Comparison of ENCODE assay signal across 29 cellular contexts in genomic region chr12:40312196-40312595, GRCh38.
"Had no signal": no experiment of that assay in that cellular context is flagged by ENCODE, and none has a peak within 500 bp of the region (broad histone marks: within the 10 kb centered on the region; RNA-seq: fewer than 3 reads in every experiment).

No MANE protein-coding gene starts in this region.

- H3K36me3 ChIP-seq: adrenal gland, neural progenitor cell, right atrium auricular region, WERI-Rb-1 had no signal

- DNase-seq: activated CD4-positive, alpha-beta memory T cell treated with anti-CD3 and anti-CD28 coated beads for 36 hours; activated CD4-positive, alpha-beta T cell treated with anti-CD3 and anti-CD28 coated beads, Interleukin-2, amount 10 ng/mL, durations not matched to agents 24 days and 14 days; activated CD4-positive, CD25-positive, alpha-beta regulatory T cell treated with anti-CD3 and anti-CD28 coated beads, Interleukin-2, amount 50 U/mL, for 72 hours; activated CD8-positive, alpha-beta memory T cell treated with anti-CD3 and anti-CD28 coated beads, Interleukin-2, amount 50 U/mL, for 4 hours; activated effector memory CD4-positive, alpha-beta T cell treated with anti-CD3 and anti-CD28 coated beads, Interleukin-2, amount 50 U/mL, for 16 hours; activated naive CD4-positive, alpha-beta T cell treated with anti-CD3 and anti-CD28 coated beads for 36 hours; activated naive CD8-positive, alpha-beta T cell treated with anti-CD3 and anti-CD28 coated beads for 36 hours; activated T-cell treated with anti-CD3 and anti-CD28 coated beads, Interleukin-2, amount 50 U/mL, for 1 hour; adrenal gland; aorta; body of pancreas; cortex of kidney; endodermal cell; kidney; left colon; midbrain; naive thymus-derived CD8-positive, alpha-beta T cell; occipital lobe; psoas muscle; stimulated activated CD4-positive, alpha-beta T cell treated with anti-CD3 and anti-CD28 coated beads, Interleukin-15, amount 100 ng/mL, for 24 hours; stimulated activated CD4-positive, alpha-beta T cell treated with anti-CD3 and anti-CD28 coated beads, Interleukin-2, amount 100 ng/mL, for 24 hours; stimulated activated naive CD4-positive, alpha-beta T cell; WERI-Rb-1 had no signal

- H3K9me3 ChIP-seq: adrenal gland, body of pancreas, gastroesophageal sphincter, psoas muscle, right atrium auricular region, tibial nerve had no signal

- H3K9me3 Mint-ChIP-seq: activated CD4-positive, alpha-beta memory T cell treated with anti-CD3 and anti-CD28 coated beads for 36 hours; activated CD4-positive, alpha-beta T cell treated with anti-CD3 and anti-CD28 coated beads, Interleukin-2, amount 10 ng/mL, durations not matched to agents 24 days and 14 days; activated naive CD4-positive, alpha-beta T cell treated with anti-CD3 and anti-CD28 coated beads for 36 hours; activated naive CD8-positive, alpha-beta T cell treated with anti-CD3 and anti-CD28 coated beads for 36 hours; activated T-helper 1 cell treated with anti-CD3 and anti-CD28 coated beads, Interleukin-12 subunit alpha, Interleukin-12 subunit beta, Interleukin-2, Interleukin-4 antibody, amounts not matched to agents 30 ng/mL and 10 ng/mL and 1 ng/mL, durations not matched to agents 14 hours and 24 hours and 36 hours; endodermal cell; naive thymus-derived CD8-positive, alpha-beta T cell; neural progenitor cell had no signal

- H3K27me3 Mint-ChIP-seq: activated CD4-positive, alpha-beta memory T cell treated with anti-CD3 and anti-CD28 coated beads for 36 hours; activated naive CD8-positive, alpha-beta T cell treated with anti-CD3 and anti-CD28 coated beads for 36 hours; naive thymus-derived CD8-positive, alpha-beta T cell had no signal

- ATAC-seq: body of pancreas; gastroesophageal sphincter; left colon; naive thymus-derived CD8-positive, alpha-beta T cell; psoas muscle had no signal

- H3K79me2 ChIP-seq: parathyroid adenoma had no signal

- FAIRE-seq: kidney had no signal

- H3K4me1 Mint-ChIP-seq: activated CD4-positive, alpha-beta T cell treated with anti-CD3 and anti-CD28 coated beads, Interleukin-2, amount 10 ng/mL, durations not matched to agents 24 days and 14 days; activated naive CD8-positive, alpha-beta T cell treated with anti-CD3 and anti-CD28 coated beads for 36 hours; naive thymus-derived CD8-positive, alpha-beta T cell; neural progenitor cell had no signal

- H3K36me3 Mint-ChIP-seq: activated CD4-positive, alpha-beta memory T cell treated with anti-CD3 and anti-CD28 coated beads for 36 hours; activated naive CD8-positive, alpha-beta T cell treated with anti-CD3 and anti-CD28 coated beads for 36 hours; naive thymus-derived CD8-positive, alpha-beta T cell; neural progenitor cell had no signal

- H3K27ac Mint-ChIP-seq: activated CD4-positive, alpha-beta memory T cell treated with anti-CD3 and anti-CD28 coated beads for 36 hours; activated CD4-positive, alpha-beta T cell treated with anti-CD3 and anti-CD28 coated beads, Interleukin-2, amount 10 ng/mL, durations not matched to agents 24 days and 14 days; activated naive CD4-positive, alpha-beta T cell treated with anti-CD3 and anti-CD28 coated beads for 36 hours; activated naive CD8-positive, alpha-beta T cell treated with anti-CD3 and anti-CD28 coated beads for 36 hours; activated T-helper 1 cell treated with anti-CD3 and anti-CD28 coated beads, Interleukin-12 subunit alpha, Interleukin-12 subunit beta, Interleukin-2, Interleukin-4 antibody, amounts not matched to agents 30 ng/mL and 10 ng/mL and 1 ng/mL, durations not matched to agents 14 hours and 24 hours and 36 hours; endodermal cell; naive thymus-derived CD8-positive, alpha-beta T cell; neural progenitor cell had no signal

- H3K4me2 ChIP-seq: neural progenitor cell had no signal

- H3K4me3 Mint-ChIP-seq: activated CD4-positive, alpha-beta memory T cell treated with anti-CD3 and anti-CD28 coated beads for 36 hours; activated CD4-positive, alpha-beta T cell treated with anti-CD3 and anti-CD28 coated beads, Interleukin-2, amount 10 ng/mL, durations not matched to agents 24 days and 14 days; activated naive CD4-positive, alpha-beta T cell treated with anti-CD3 and anti-CD28 coated beads for 36 hours; activated naive CD8-positive, alpha-beta T cell treated with anti-CD3 and anti-CD28 coated beads for 36 hours; activated T-helper 1 cell treated with anti-CD3 and anti-CD28 coated beads, Interleukin-12 subunit alpha, Interleukin-12 subunit beta, Interleukin-2, Interleukin-4 antibody, amounts not matched to agents 30 ng/mL and 10 ng/mL and 1 ng/mL, durations not matched to agents 14 hours and 24 hours and 36 hours; endodermal cell; naive thymus-derived CD8-positive, alpha-beta T cell; neural progenitor cell had no signal

- H2AFZ ChIP-seq: neural progenitor cell, parathyroid adenoma had no signal

- H3K27ac ChIP-seq: adrenal gland, body of pancreas, gastroesophageal sphincter, neural progenitor cell, parathyroid adenoma, psoas muscle, right atrium auricular region, tibial nerve, WERI-Rb-1 had no signal

- H3K4me3 ChIP-seq: adrenal gland, body of pancreas, gastroesophageal sphincter, neural progenitor cell, psoas muscle, right atrium auricular region, tibial nerve had no signal

- H3K4me1 ChIP-seq: adrenal gland, body of pancreas, gastroesophageal sphincter, neural progenitor cell, parathyroid adenoma, psoas muscle, right atrium auricular region, tibial nerve had no signal
